11 cellular contexts compared by ENCODE assay signal in the genomic region with DNA sequence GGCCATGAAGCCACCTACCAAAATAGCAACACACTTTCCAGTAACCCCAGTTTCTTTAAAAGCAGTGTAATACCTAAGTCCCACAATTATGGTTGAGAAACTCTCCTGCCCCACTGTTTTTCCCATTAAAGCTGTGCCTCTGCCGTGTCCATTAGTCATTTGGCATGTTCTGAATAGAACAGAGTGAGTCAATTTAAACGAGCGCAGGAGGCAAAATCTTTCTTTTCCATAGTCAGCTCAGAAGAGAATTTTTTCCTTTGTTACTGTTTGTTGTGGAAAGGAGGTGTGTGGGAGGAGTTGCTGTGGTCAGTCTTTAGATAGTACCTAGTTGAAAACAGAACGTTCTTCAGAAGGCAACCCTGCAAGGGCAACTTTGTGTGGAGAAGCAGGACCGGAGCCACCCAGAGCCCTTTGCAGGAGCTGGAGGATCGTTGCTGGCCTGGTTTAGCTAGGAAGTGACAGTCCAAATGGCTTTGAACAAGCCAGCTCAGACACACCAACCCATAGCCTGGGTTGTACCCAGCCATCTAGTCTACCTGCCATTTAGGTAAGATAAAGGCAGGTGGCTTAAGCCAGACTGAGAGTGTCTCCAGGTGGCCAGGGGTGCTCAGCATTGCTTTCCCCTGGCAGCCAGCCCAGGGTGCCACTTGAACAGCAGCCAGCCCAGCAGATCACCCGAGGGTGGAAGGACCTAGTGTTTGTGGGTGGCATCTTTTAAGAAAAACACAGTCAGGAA. TPM values are rescaled to one million over a fixed set of nuclear protein-coding genes. Genes with fewer than 3 reads are reported as not detected.
DNase-seq lines count a peak whose midpoint lies in the region; ATAC-seq, FAIRE-seq and TF ChIP-seq lines count a peak whose summit lies in the region.
"Had no signal": no experiment of that assay in that cellular context is flagged by ENCODE, and none has a peak within 500 bp of the region (broad histone marks: within the 10 kb centered on the region; RNA-seq: fewer than 3 reads in every experiment).

No MANE protein-coding gene starts in this region.

- peak overlapping the region; percentile 5 for H3K4me2 ChIP-seq in skeletal muscle satellite cell (ENCODE audit: low read length)

- H3K4me1 ChIP-seq in esophagus (ENCODE audit: control insufficient read depth in 2 of 2, insufficient read depth in 2 of 2, low read length in 1 of 2) (peaks cover 15 to 17% of the 10 kb centered on the region in 2 donors), skeletal muscle satellite cell (ENCODE audit: control insufficient read depth, insufficient read depth, low read length) (peaks cover 7% of the 10 kb centered on the region)

- no peaks in the 10 kb centered on the region for H3K9me3 ChIP-seq in esophagus (ENCODE audit: control insufficient read depth in 2 of 2, insufficient read depth in 1 of 2, low read depth in 1 of 2, low read length in 1 of 2)
- no peaks in the 10 kb centered on the region for H3K9me3 ChIP-seq in skeletal muscle satellite cell (replicated peaks; ENCODE audit: low read length)
- H3K9me3 ChIP-seq: left ventricle myocardium inferior had no signal

- H3K4me3 ChIP-seq in esophagus (ENCODE audit: low read depth in 1 of 2, low read length in 2 of 2) = no peak overlapping the region
- no peak overlapping the region for H3K4me3 ChIP-seq in skeletal muscle satellite cell (ENCODE audit: low read length)
- H3K4me3 ChIP-seq: left ventricle myocardium inferior had no signal

- no peak for TF ChIP-seq CTCF in osteocyte (IDR thresholded peaks at IDR 0.05)

- DNase-seq in H54 (ENCODE audit: insufficient read length, low spot score) = peak; percentile 66
- peak; percentile 83 for DNase-seq in NCI-H510A (lab: John Stamatoyannopoulos, UW)
- DNase-seq in SKM-1 (lab: John Stamatoyannopoulos, UW; ENCODE audit: unreplicated experiment) = no peak
- no peak for DNase-seq in osteocyte (ENCODE audit: extremely low spot score, unreplicated experiment)
- DNase-seq: effector memory CD4-positive, alpha-beta T cell; left ventricle myocardium inferior had no signal

- peak overlapping the region; percentile 24 to 57 for H3K27ac ChIP-seq in esophagus (ENCODE audit: low read depth in 2 of 2, low read length in 1 of 2)
- H3K27ac ChIP-seq: left ventricle myocardium inferior had no signal

- H3K27me3 ChIP-seq in esophagus (ENCODE audit: control insufficient read depth in 1 of 2, insufficient read depth in 2 of 2, low read length in 2 of 2) (no peaks in the 10 kb centered on the region), skeletal muscle satellite cell (ENCODE audit: control insufficient read depth, insufficient read depth, low read length) (peaks cover 6% of the 10 kb centered on the region)

- ATAC-seq in HG02885 (IDR thresholded peaks at IDR 0.05; ENCODE audit: poor library complexity, unreplicated experiment) (no peak), HG03460 (IDR thresholded peaks at IDR 0.05; ENCODE audit: unreplicated experiment) (no peak)
- ATAC-seq: HCT116 had no signal

- no peak for TF ChIP-seq POLR2A in H54 (IDR thresholded peaks at IDR 0.05; ENCODE audit: low read depth, low read length)

- no peaks in the 10 kb centered on the region for H3K4me1 Mint-ChIP-seq in osteocyte (ENCODE audit: unreplicated experiment)

- no peak for FAIRE-seq in H54 (lab: Jason Lieb, UNC)

- H3K36me3 ChIP-seq in esophagus (ENCODE audit: control insufficient read depth in 2 of 2, insufficient read depth in 2 of 2, low read length in 1 of 2) (no peaks in the 10 kb centered on the region), skeletal muscle satellite cell (ENCODE audit: insufficient read depth, low read length) (no peaks in the 10 kb centered on the region)
- H3K36me3 ChIP-seq: left ventricle myocardium inferior had no signal

- no peak overlapping the region for H3K4me3 Mint-ChIP-seq in osteocyte (ENCODE audit: unreplicated experiment)

- no peak overlapping the region for H3K27ac Mint-ChIP-seq in osteocyte (ENCODE audit: unreplicated experiment)

- H3K9ac ChIP-seq in skeletal muscle satellite cell (ENCODE audit: low read depth, low read length) = no peak overlapping the region

- no peaks in the 10 kb centered on the region for H3K36me3 Mint-ChIP-seq in osteocyte (ENCODE audit: unreplicated experiment)

- H3K27me3 Mint-ChIP-seq in osteocyte (ENCODE audit: unreplicated experiment) = peaks cover 6% of the 10 kb centered on the region

- WGBS in esophagus, 2 donors = 30 to 45% methylated on average over 7 of the region's 7 CpGs

- H3K9me3 Mint-ChIP-seq in osteocyte (ENCODE audit: unreplicated experiment) = no peaks in the 10 kb centered on the region

RNA-seq across cellular contexts. Expression of gene GADD45G, which starts 30.4 kb away (rescaled TPM):
- 10 to 100 TPM; 13.5 to 19.8 TPM for polyA plus RNA-seq in esophagus
- total RNA-seq in skeletal muscle satellite cell (2012; rRNA removed) = 0.76 and 1.5 TPM in 2 replicates
- 0.71 and 1.0 TPM in 2 replicates for total RNA-seq in osteocyte

Comparison
In these comparisons a context has a peak if more than half of its experiments do, and no peak if none do; other contexts are left out.
1. DNase-seq: peak in H54 (single experiment) and NCI-H510A (single experiment); none in SKM-1 (single experiment) and osteocyte (single experiment).